8 cellular contexts compared by ENCODE assay signal in genomic region chr17:50094753-50095616, GRCh38. TPM values are rescaled to one million over a fixed set of nuclear protein-coding genes. Genes with fewer than 3 reads are reported as not detected.
DNase-seq lines count a peak whose midpoint lies in the region; ATAC-seq and TF ChIP-seq lines count a peak whose summit lies in the region.

TSS of gene PDK2 (plus strand) at chr17:50095351. CDS start at chr17:50095436, 85 bp downstream.

- no peak for TF ChIP-seq POLR2A in suprapubic skin (IDR thresholded peaks at IDR 0.05)

- H3K9me3 Mint-ChIP-seq in activated naive CD4-positive, alpha-beta T cell treated with anti-CD3 and anti-CD28 coated beads, Interleukin-2, amount 50 U/mL, for 72 hours, result no peaks in the 10 kb centered on the region

- DNase-seq in NCI-H1092 (lab: John Stamatoyannopoulos, UW), result peak; percentile 88
- DNase-seq in SKM-1 treated with dmso at 0.1 percent for 144 hours (lab: John Stamatoyannopoulos, UW; ENCODE audit: unreplicated experiment), result peak; percentile 96
- DNase-seq in activated naive CD4-positive, alpha-beta T cell treated with anti-CD3 and anti-CD28 coated beads, Interleukin-2, amount 50 U/mL, for 72 hours (ENCODE audit: low spot score in 2 of 2), result peak; percentile 94 to 97
- DNase-seq in globus pallidus (ENCODE audit: low spot score), result peak; percentile 95
- peak; percentile 96 for DNase-seq in occipital lobe (lab: John Stamatoyannopoulos, UW)
- DNase-seq in suprapubic skin (ENCODE audit: low spot score in 2 of 2), result peak; percentile 97 to 99

- peak; percentile 91 for ATAC-seq in HG02610 (IDR thresholded peaks at IDR 0.05; ENCODE audit: unreplicated experiment)
- peak; percentile 95 to 97 for ATAC-seq in activated naive CD4-positive, alpha-beta T cell treated with anti-CD3 and anti-CD28 coated beads, Interleukin-2, amount 50 U/mL, for 72 hours

- TF ChIP-seq EP300 in suprapubic skin (IDR thresholded peaks at IDR 0.05), result no peak

- H3K36me3 Mint-ChIP-seq in activated naive CD4-positive, alpha-beta T cell treated with anti-CD3 and anti-CD28 coated beads, Interleukin-2, amount 50 U/mL, for 72 hours, result peaks cover 0 to 5% of the 10 kb centered on the region in 2 donors

- no peak for TF ChIP-seq CTCF in suprapubic skin (IDR thresholded peaks at IDR 0.05)

- H3K9me3 ChIP-seq in suprapubic skin, result no peaks in the 10 kb centered on the region

- H3K4me3 ChIP-seq in GM08714 (ENCODE audit: low read length) (peak within 1 kb of the TSS; percentile 65), suprapubic skin (peak within 1 kb of the TSS; percentile 73)

- no peaks in the 10 kb centered on the region for H3K27me3 ChIP-seq in suprapubic skin

- H3K27ac ChIP-seq in suprapubic skin, result peak within 1 kb of the TSS; percentile 74

- H3K36me3 ChIP-seq in suprapubic skin, result peaks cover 25% of the 10 kb centered on the region

- H3K4me1 ChIP-seq in suprapubic skin, result peaks cover 35% of the 10 kb centered on the region

- peak within 1 kb of the TSS; percentile 79 to 94 for H3K27ac Mint-ChIP-seq in activated naive CD4-positive, alpha-beta T cell treated with anti-CD3 and anti-CD28 coated beads, Interleukin-2, amount 50 U/mL, for 72 hours

- WGBS in suprapubic skin, result under 1% methylated on average over 55 of the region's 68 CpGs

RNA-seq across cellular contexts. Expression of gene PDK2, which starts in this region (rescaled TPM):
- total RNA-seq in activated naive CD4-positive, alpha-beta T cell treated with anti-CD3 and anti-CD28 coated beads, Interleukin-2, amount 50 U/mL, for 72 hours, result 10 to 100 TPM; 14.3 to 18.7 TPM
- 9.0 TPM for total RNA-seq in occipital lobe
- 100 to 1,000 TPM in 2 of 4 donors, 10 to 100 TPM in 2; 33.2 to 114 (median 69.6) TPM for total RNA-seq in suprapubic skin

Comparison
In these comparisons a context has a peak if more than half of its experiments do, and no peak if none do; other contexts are left out.
1. Peak in every context shown above with its lines: DNase-seq, ATAC-seq, H3K4me3 ChIP-seq and H3K27ac ChIP-seq.